In genomic region chr2:119431155-119431975, GRCh38 we compare ENCODE assay signal across 8 cellular contexts. TPM values are rescaled to one million over a fixed set of nuclear protein-coding genes. Genes with fewer than 3 reads are reported as not detected.
DNase-seq lines count a peak whose midpoint lies in the region; ATAC-seq and TF ChIP-seq lines count a peak whose summit lies in the region.

A gene with protein sequence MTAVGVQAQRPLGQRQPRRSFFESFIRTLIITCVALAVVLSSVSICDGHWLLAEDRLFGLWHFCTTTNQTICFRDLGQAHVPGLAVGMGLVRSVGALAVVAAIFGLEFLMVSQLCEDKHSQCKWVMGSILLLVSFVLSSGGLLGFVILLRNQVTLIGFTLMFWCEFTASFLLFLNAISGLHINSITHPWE (plus strand): TSS chr2:119431854. CDS start chr2:119431904, 50 bp downstream.

- H3K27me3 Mint-ChIP-seq in HFFc6 (ENCODE audit: insufficient read depth) (peaks cover 43% of the 10 kb centered on the region), progenitor cell of endocrine pancreas (peaks cover 3% of the 10 kb centered on the region)
- H3K27me3 Mint-ChIP-seq in activated T-helper 17 cell treated with anti-CD3 and anti-CD28 coated beads, Interleukin-2, amount 50 U/mL, for 72 hours = peaks cover 61% of the 10 kb centered on the region

- H3K4me3 Mint-ChIP-seq in HFFc6 = peak within 1 kb of the TSS; percentile 58
- H3K4me3 Mint-ChIP-seq in activated T-helper 17 cell treated with anti-CD3 and anti-CD28 coated beads, Interleukin-2, amount 50 U/mL, for 72 hours = peak within 1 kb of the TSS; percentile 12
- peak within 1 kb of the TSS; percentile 83 for H3K4me3 Mint-ChIP-seq in progenitor cell of endocrine pancreas (ENCODE audit: low read depth)

- peak within 1 kb of the TSS; percentile 12 for H3K4me3 ChIP-seq in GM12875 (ENCODE audit: low read depth, low read length)
- H3K4me3 ChIP-seq in MG63 = peak within 1 kb of the TSS; percentile 46
- peak within 1 kb of the TSS; percentile 71 for H3K4me3 ChIP-seq in left ventricle myocardium inferior

- no peak within 1 kb of the TSS for H3K27ac Mint-ChIP-seq in HFFc6
- H3K27ac Mint-ChIP-seq in activated T-helper 17 cell treated with anti-CD3 and anti-CD28 coated beads, Interleukin-2, amount 50 U/mL, for 72 hours = no peak within 1 kb of the TSS
- peak within 1 kb of the TSS; percentile 88 for H3K27ac Mint-ChIP-seq in progenitor cell of endocrine pancreas

- peak within 1 kb of the TSS; percentile 37 for H3K27ac ChIP-seq in left ventricle myocardium inferior (replicated peaks)

- no peaks in the 10 kb centered on the region for H3K27me3 ChIP-seq in MG63
- H3K27me3 ChIP-seq in left ventricle myocardium inferior (ENCODE audit: low read depth) = peaks cover 5% of the 10 kb centered on the region

- H3K4me1 Mint-ChIP-seq in HFFc6 (ENCODE audit: low read depth) (no peaks in the 10 kb centered on the region), progenitor cell of endocrine pancreas (ENCODE audit: low read depth) (peaks cover 60% of the 10 kb centered on the region)
- H3K4me1 Mint-ChIP-seq in activated T-helper 17 cell treated with anti-CD3 and anti-CD28 coated beads, Interleukin-2, amount 50 U/mL, for 72 hours = no peaks in the 10 kb centered on the region

- intact Hi-C loops in left ventricle myocardium inferior (cut with micrococcal nuclease) = no loop called here

- DNase-seq in AG09319 (ENCODE audit: extremely low read depth, low read depth) = peak; percentile 8
- DNase-seq in HFFc6 = no peak
- peak; percentile 81 for DNase-seq in MG63
- peak; percentile 72 for DNase-seq in left ventricle myocardium inferior
- DNase-seq in progenitor cell of endocrine pancreas (ENCODE audit: low spot score, unreplicated experiment) = peak; percentile 72
- no peak for DNase-seq in activated CD4-positive, CD25-positive, alpha-beta regulatory T cell treated with anti-CD3 and anti-CD28 coated beads, Interleukin-2, amount 50 U/mL, for 72 hours

- TF ChIP-seq CTCF in AG09319 (IDR thresholded peaks at IDR 0.05; ENCODE audit: low read depth, low read length) (no peak), GM12875 (IDR thresholded peaks at IDR 0.05; ENCODE audit: borderline replicate concordance, insufficient read depth, low read depth, low read length) (no peak), HFFc6 (IDR thresholded peaks at IDR 0.05) (no peak), left ventricle myocardium inferior (IDR thresholded peaks at IDR 0.05; ENCODE audit: borderline replicate concordance) (no peak), progenitor cell of endocrine pancreas (IDR thresholded peaks at IDR 0.05; ENCODE audit: unreplicated experiment) (no peak)

- peaks cover 17% of the 10 kb centered on the region for H3K4me1 ChIP-seq in left ventricle myocardium inferior

- H3K9me3 Mint-ChIP-seq in HFFc6 = no peaks in the 10 kb centered on the region
- H3K9me3 Mint-ChIP-seq in activated T-helper 17 cell treated with anti-CD3 and anti-CD28 coated beads, Interleukin-2, amount 50 U/mL, for 72 hours = no peaks in the 10 kb centered on the region
- no peaks in the 10 kb centered on the region for H3K9me3 Mint-ChIP-seq in progenitor cell of endocrine pancreas (ENCODE audit: low read depth)

- H3K9me3 ChIP-seq in MG63 (no peaks in the 10 kb centered on the region), left ventricle myocardium inferior (replicated peaks) (no peaks in the 10 kb centered on the region)

- H3K36me3 Mint-ChIP-seq in HFFc6 (ENCODE audit: low read depth) = no peaks in the 10 kb centered on the region
- no peaks in the 10 kb centered on the region for H3K36me3 Mint-ChIP-seq in activated T-helper 17 cell treated with anti-CD3 and anti-CD28 coated beads, Interleukin-2, amount 50 U/mL, for 72 hours (ENCODE audit: low read depth)
- peaks cover 3% of the 10 kb centered on the region for H3K36me3 Mint-ChIP-seq in progenitor cell of endocrine pancreas (ENCODE audit: insufficient read depth)

- ATAC-seq in activated T-helper 17 cell treated with anti-CD3 and anti-CD28 coated beads, Interleukin-2, amount 50 U/mL, for 72 hours (replicated peaks) = no peak

- H3K36me3 ChIP-seq in MG63 (no peaks in the 10 kb centered on the region), left ventricle myocardium inferior (no peaks in the 10 kb centered on the region)

RNA-seq across cellular contexts. Expression of the gene that starts here (rescaled TPM):
- not detected for total RNA-seq in HFFc6 (2021; fragmentation: NEBNext Ultra II Directional; extraction: Animal tissue kit (Norgen Biotek cat#: 25700))
- 0.56 TPM in 1 of 2 replicates, not detected in the other for total RNA-seq in MG63 (2014; rRNA removed; shearing (Covaris generic); ENCODE audit: low replicate concordance)
- not detected for total RNA-seq in activated T-helper 17 cell treated with anti-CD3 and anti-CD28 coated beads, Interleukin-2, amount 50 U/mL, for 72 hours
- total RNA-seq in left ventricle myocardium inferior (2.4 TPM), progenitor cell of endocrine pancreas (17.4 and 18.9 TPM in 2 replicates)

Comparison
In these comparisons a context has a peak if more than half of its experiments do, and no peak if none do; other contexts are left out.
1. Peak in DNase-seq and H3K4me3 ChIP-seq in MG63; RNA of the gene not detected or under 1 TPM.
2. DNase-seq: peak in AG09319 (single experiment), left ventricle myocardium inferior (single experiment) and progenitor cell of endocrine pancreas (single experiment); none in HFFc6 (single experiment) and activated CD4-positive, CD25-positive, alpha-beta regulatory T cell treated with anti-CD3 and anti-CD28 coated beads, Interleukin-2, amount 50 U/mL, for 72 hours (single experiment).
3. H3K4me3 ChIP-seq: peak in every context shown above with its lines; median percentile 71 in left ventricle myocardium inferior; 46 in MG63; 12 in GM12875.
4. H3K4me3 Mint-ChIP-seq: peak in every context shown above with its lines; median percentile 83 in progenitor cell of endocrine pancreas; 58 in HFFc6; 12 in activated T-helper 17 cell treated with anti-CD3 and anti-CD28 coated beads, Interleukin-2, amount 50 U/mL, for 72 hours.